ENCODE assay signal across 11 cellular contexts in the genomic region with DNA sequence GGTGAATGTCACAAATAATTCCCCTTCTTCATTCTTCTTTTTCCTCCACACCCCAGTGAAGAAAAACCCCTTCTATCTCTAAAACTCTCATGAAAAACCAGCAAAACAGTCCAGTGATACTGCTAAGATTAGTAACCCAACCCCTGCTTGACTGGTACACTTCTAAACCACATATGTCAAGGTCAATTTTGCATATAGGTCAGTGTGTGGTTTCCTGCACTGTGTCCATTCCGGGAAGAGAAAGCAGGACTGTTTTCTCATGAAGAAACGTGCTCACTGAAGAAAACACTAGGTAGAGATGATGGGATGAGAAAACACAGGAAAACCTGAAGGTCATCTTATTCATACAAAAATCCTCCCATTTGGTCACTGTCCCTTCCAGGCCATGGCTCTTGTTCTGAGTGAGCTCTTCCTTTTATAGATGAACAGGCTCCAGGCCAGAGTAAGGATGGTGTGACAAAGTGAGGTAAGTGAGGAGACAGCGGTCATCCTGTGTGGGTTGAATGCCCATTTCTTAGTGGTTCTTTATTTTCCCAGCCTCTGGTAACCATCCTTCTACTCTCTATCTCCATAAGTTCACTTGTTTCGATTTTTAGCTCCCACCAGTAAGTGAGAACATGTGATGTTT.
DNase-seq lines count a peak whose midpoint lies in the region; ATAC-seq and TF ChIP-seq lines count a peak whose summit lies in the region.
"Had no signal": no experiment of that assay in that cellular context is flagged by ENCODE, and none has a peak within 500 bp of the region (broad histone marks: within the 10 kb centered on the region; RNA-seq: fewer than 3 reads in every experiment).

No MANE protein-coding gene starts in this region.

- no peaks in the 10 kb centered on the region for H3K36me3 ChIP-seq in KMS-11 (ENCODE audit: insufficient read depth)

- H3K4me3 ChIP-seq in KMS-11 (IDR thresholded peaks at IDR 0.05; ENCODE audit: insufficient read depth, low read depth, low read length) (no peak overlapping the region), skeletal muscle cell (ENCODE audit: low read depth, low read length) (no peak overlapping the region)

- peak; percentile 76 for ATAC-seq in GM19025 (IDR thresholded peaks at IDR 0.05; ENCODE audit: low read depth, unreplicated experiment)
- peak; percentile 72 for ATAC-seq in HG02610 (IDR thresholded peaks at IDR 0.05; ENCODE audit: unreplicated experiment)

- H3K9ac ChIP-seq in KMS-11: no peak overlapping the region

- POLR2A ChIA-PET in HEK293T (lab: Yijun Ruan, JAX): no interaction called here

- no peaks in the 10 kb centered on the region for H3K79me2 ChIP-seq in KMS-11 (ENCODE audit: insufficient read depth, low read depth)

- DNase-seq in skeletal muscle cell (ENCODE audit: low read depth) (peak; percentile 25), NCI-H345 treated with DMSO at 0.1 percent for 48 hours (lab: John Stamatoyannopoulos, UW; ENCODE audit: unreplicated experiment) (no peak), NCI-H2227 treated with DMSO at 0.1 percent for 48 hours (lab: John Stamatoyannopoulos, UW) (no peak), HEK293T (ENCODE audit: extremely low spot score) (no peak)
- DNase-seq: islet precursor cell; NCI-H1105; SHP77 treated with DMSO at 0.1 percent for 48 hours; stimulated activated CD4-positive, alpha-beta T cell treated with anti-CD3 and anti-CD28 coated beads, Interleukin-2, amount 100 ng/mL, for 24 hours had no signal

- no peaks in the 10 kb centered on the region for H3K27me3 ChIP-seq in KMS-11 (ENCODE audit: insufficient read depth, low read depth)

- CTCF ChIA-PET in HEK293T (lab: Yijun Ruan, JAX): interaction anchor here (1.2 kb wide), 1 partner anchor 9 kb away, joined by 3 read pairs; no protein-coding TSS in a partner anchor

- no peak for TF ChIP-seq CTCF in KMS-11 (conservative IDR thresholded peaks at IDR 0.05; ENCODE audit: low read depth, low read length)

- H4K20me1 ChIP-seq in KMS-11 (ENCODE audit: insufficient read depth): no peaks in the 10 kb centered on the region

- H3K4me2 ChIP-seq in KMS-11: peak overlapping the region; percentile 39

- H2AFZ ChIP-seq in KMS-11 (ENCODE audit: low read depth): no peak overlapping the region

- peaks cover 40% of the 10 kb centered on the region for H3K4me1 ChIP-seq in KMS-11 (ENCODE audit: low read depth, poor library complexity, severe bottlenecking)

- no peak overlapping the region for H3K27ac ChIP-seq in KMS-11

TF ChIP-seq in HEK293T, 16 proteins besides CTCF, POLR2A, EP300 and RAD21:
- no peak for TF ChIP-seq ARNT (IDR thresholded peaks at IDR 0.05)
- no peak for TF ChIP-seq CTBP1 (IDR thresholded peaks at IDR 0.05; ENCODE audit: borderline replicate concordance)
- TF ChIP-seq FOXA1 (IDR thresholded peaks at IDR 0.05): no peak
- TF ChIP-seq BHLHE40 (IDR thresholded peaks at IDR 0.05; ENCODE audit: borderline replicate concordance): no peak
- TF ChIP-seq, protein P1, sequence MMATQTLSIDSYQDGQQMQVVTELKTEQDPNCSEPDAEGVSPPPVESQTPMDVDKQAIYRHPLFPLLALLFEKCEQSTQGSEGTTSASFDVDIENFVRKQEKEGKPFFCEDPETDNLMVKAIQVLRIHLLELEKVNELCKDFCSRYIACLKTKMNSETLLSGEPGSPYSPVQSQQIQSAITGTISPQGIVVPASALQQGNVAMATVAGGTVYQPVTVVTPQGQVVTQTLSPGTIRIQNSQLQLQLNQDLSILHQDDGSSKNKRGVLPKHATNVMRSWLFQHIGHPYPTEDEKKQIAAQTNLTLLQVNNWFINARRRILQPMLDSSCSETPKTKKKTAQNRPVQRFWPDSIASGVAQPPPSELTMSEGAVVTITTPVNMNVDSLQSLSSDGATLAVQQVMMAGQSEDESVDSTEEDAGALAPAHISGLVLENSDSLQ (IDR thresholded peaks at IDR 0.05): no peak
- no peak for TF ChIP-seq SP1 (IDR thresholded peaks at IDR 0.05)
- no peak for TF ChIP-seq L3MBTL2 (conservative IDR thresholded peaks at IDR 0.05)
- TF ChIP-seq HDGF (IDR thresholded peaks at IDR 0.05; ENCODE audit: borderline replicate concordance): no peak
- TF ChIP-seq TARDBP (IDR thresholded peaks at IDR 0.05): no peak
- no peak for TF ChIP-seq LEF1 (IDR thresholded peaks at IDR 0.05; ENCODE audit: borderline replicate concordance)
- no peak for TF ChIP-seq ELF4 (IDR thresholded peaks at IDR 0.05)
- no peak for TF ChIP-seq ZNF384 (IDR thresholded peaks at IDR 0.05)
- no peak for TF ChIP-seq FOXK2 (IDR thresholded peaks at IDR 0.05)
- no peak for TF ChIP-seq FOXM1 (IDR thresholded peaks at IDR 0.05; ENCODE audit: borderline replicate concordance)
- no peak for TF ChIP-seq SUZ12 (IDR thresholded peaks at IDR 0.05)
- TF ChIP-seq NFRKB (IDR thresholded peaks at IDR 0.05): no peak
TF ChIP-seq in HEK293T: peak in this region for 0.
